Comparison of ENCODE assay signal across 8 cellular contexts in the genomic region with DNA sequence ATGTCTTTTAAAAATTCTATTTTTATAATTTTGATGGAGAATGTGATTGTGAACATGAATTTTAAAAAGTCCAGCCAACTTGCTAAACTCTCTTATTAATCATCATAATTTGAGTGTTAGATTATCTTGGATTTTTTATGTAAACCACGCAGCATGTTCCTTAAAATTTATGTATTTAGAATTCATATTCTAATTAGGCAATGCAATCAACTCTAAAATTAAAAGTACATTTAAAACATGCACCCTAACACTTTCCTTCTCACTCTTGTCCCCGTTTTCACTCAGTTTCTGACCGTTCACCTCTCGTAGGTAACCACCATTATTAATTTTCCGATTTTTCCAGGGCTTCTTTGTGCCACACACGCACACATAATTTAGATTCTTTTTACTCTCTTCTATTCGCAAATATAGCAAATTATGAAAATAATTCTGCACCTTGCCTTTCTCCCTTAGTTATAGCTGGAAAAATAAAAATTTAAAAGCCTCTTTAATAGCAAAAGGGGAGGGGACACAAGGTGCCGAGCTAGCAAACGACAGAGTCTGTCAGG. TPM values are rescaled to one million over a fixed set of nuclear protein-coding genes. Genes with fewer than 3 reads are reported as not detected.
DNase-seq lines count a peak whose midpoint lies in the region; ATAC-seq and TF ChIP-seq lines count a peak whose summit lies in the region.

No MANE protein-coding gene starts in this region.

- DNase-seq in NCI-H187 treated with DMSO at 0.1 percent for 48 hours (lab: John Stamatoyannopoulos, UW) = peak; percentile 51
- no peak for DNase-seq in NCI-H187 (lab: John Stamatoyannopoulos, UW)
- no peak for DNase-seq in SJCRH30
- DNase-seq in smooth muscle cell (lab: John Stamatoyannopoulos, UW; ENCODE audit: unreplicated experiment) = no peak
- no peak for DNase-seq in NCI-H69 (lab: John Stamatoyannopoulos, UW)
- no peak for DNase-seq in NCI-H1436 treated with DMSO at 0.1 percent for 48 hours (lab: John Stamatoyannopoulos, UW)

- TF ChIP-seq POLR2A in gastroesophageal sphincter (IDR thresholded peaks at IDR 0.05) = no peak

- TF ChIP-seq CTCF in gastroesophageal sphincter (IDR thresholded peaks at IDR 0.05) = no peak
- no peak for TF ChIP-seq CTCF in smooth muscle cell (IDR thresholded peaks at IDR 0.05; ENCODE audit: borderline replicate concordance, insufficient read depth, poor library complexity, severe bottlenecking)

- H3K9me3 ChIP-seq in SJCRH30 (replicated peaks) (no peaks in the 10 kb centered on the region), gastroesophageal sphincter (no peaks in the 10 kb centered on the region), smooth muscle cell (replicated peaks; ENCODE audit: low read depth) (no peaks in the 10 kb centered on the region)

- H2AFZ ChIP-seq in smooth muscle cell (ENCODE audit: low read depth) = peak overlapping the region; percentile 90

- H3K4me1 ChIP-seq in SJCRH30 (no peaks in the 10 kb centered on the region), gastroesophageal sphincter (peaks cover 0 to 43% (median 6%) of the 10 kb centered on the region in 3 donors), smooth muscle cell (ENCODE audit: low read depth) (peaks cover 8% of the 10 kb centered on the region)

- peaks cover 27% of the 10 kb centered on the region for H3K79me2 ChIP-seq in smooth muscle cell (ENCODE audit: low read depth)

- ATAC-seq in gastroesophageal sphincter (no peak), GM21360 (IDR thresholded peaks at IDR 0.05; ENCODE audit: unreplicated experiment) (no peak)

- H3K27me3 ChIP-seq in SJCRH30 = no peaks in the 10 kb centered on the region
- no peaks in the 10 kb centered on the region for H3K27me3 ChIP-seq in gastroesophageal sphincter
- H3K27me3 ChIP-seq in smooth muscle cell (ENCODE audit: low read depth) = peaks cover 25% of the 10 kb centered on the region

- H3K36me3 ChIP-seq in SJCRH30 = no peaks in the 10 kb centered on the region
- no peaks in the 10 kb centered on the region for H3K36me3 ChIP-seq in gastroesophageal sphincter
- H3K36me3 ChIP-seq in smooth muscle cell (ENCODE audit: low read depth) = no peaks in the 10 kb centered on the region

- 0% methylated on average over 7 to 9 of the region's 9 CpGs for WGBS in gastroesophageal sphincter (ENCODE audit: low coverage in 1 of 2), 2 donors
- WGBS in smooth muscle cell (ENCODE audit: low lambda C conversion rate) = 4% methylated on average over 9 of the region's 9 CpGs

- H3K4me3 ChIP-seq in SJCRH30 (peak overlapping the region; percentile 72), gastroesophageal sphincter (peak overlapping the region; percentile 72 to 73), smooth muscle cell (peak overlapping the region; percentile 74)

- peak overlapping the region; percentile 38; the same call in 1 of the 2 replicates for H3K27ac ChIP-seq in SJCRH30
- H3K27ac ChIP-seq in gastroesophageal sphincter = peak overlapping the region; percentile 27 to 87 (median 82)
- H3K27ac ChIP-seq in smooth muscle cell (ENCODE audit: low read depth) = no peak overlapping the region

- H4K20me1 ChIP-seq in smooth muscle cell (ENCODE audit: low read depth) = no peaks in the 10 kb centered on the region

- H3K4me2 ChIP-seq in smooth muscle cell = peak overlapping the region; percentile 88

- H3F3A ChIP-seq in smooth muscle cell (ENCODE audit: low read depth) = no peaks in the 10 kb centered on the region

- H3K9ac ChIP-seq in smooth muscle cell (ENCODE audit: low read depth) = peak overlapping the region; percentile 70

- TF ChIP-seq EP300 in gastroesophageal sphincter (IDR thresholded peaks at IDR 0.05) = no peak

RNA-seq across cellular contexts. Expression of a gene that starts 0.3 kb away (rescaled TPM):
- total RNA-seq in SJCRH30 (2014; rRNA removed; shearing (Covaris generic)) = 3.9 and 4.6 TPM in 2 replicates
- total RNA-seq in gastroesophageal sphincter = 1 to 10 TPM; 4.4 to 9.8 (median 6.9) TPM
- 5.2 and 7.9 TPM in 2 replicates for total RNA-seq in smooth muscle cell
- 1.7 and 3.6 TPM in 2 replicates for polyA plus RNA-seq in smooth muscle cell

RNA-seq across cellular contexts. Expression of a gene that starts 13.5 kb away (rescaled TPM):
- 1.9 and 2.6 TPM in 2 replicates for total RNA-seq in SJCRH30 (2014; rRNA removed; shearing (Covaris generic))
- 10 to 100 TPM; 14.9 to 32.0 (median 24.8) TPM for total RNA-seq in gastroesophageal sphincter
- 1.5 and 1.9 TPM in 2 replicates for total RNA-seq in smooth muscle cell
- 1.1 and 6.2 TPM in 2 replicates for polyA plus RNA-seq in smooth muscle cell

RNA-seq across cellular contexts. Expression of a gene that starts 50.1 kb away (rescaled TPM):
- total RNA-seq in SJCRH30 (2014; rRNA removed; shearing (Covaris generic)) = 8.4 and 10.5 TPM in 2 replicates
- total RNA-seq in gastroesophageal sphincter (1 to 10 TPM; 5.6 to 8.6 (median 6.0) TPM), smooth muscle cell (6.6 and 6.8 TPM in 2 replicates)
- polyA plus RNA-seq in smooth muscle cell = 1.3 and 3.2 TPM in 2 replicates
